8 cellular contexts compared by ENCODE assay signal in genomic region chr17:43360376-43360738, GRCh38. TPM values are rescaled to one million over a fixed set of nuclear protein-coding genes. Genes with fewer than 3 reads are reported as not detected.
A peak's percentile ranks its signal among the peaks of the same experiment; 100 is the strongest.
DNase-seq lines count a peak whose midpoint lies in the region; ATAC-seq, FAIRE-seq and TF ChIP-seq lines count a peak whose summit lies in the region.

No MANE protein-coding gene starts in this region.

- H3K4me1 Mint-ChIP-seq in activated T-helper 17 cell treated with anti-CD3 and anti-CD28 coated beads, Interleukin-2, amount 50 U/mL, for 72 hours, result peaks cover 33% of the 10 kb centered on the region

- in situ Hi-C loops in Panc1 (cut with HindIII; ENCODE audit: low pct_unique_long_range_greater_than_20kb, low sequenced_read_pairs), result no loop called here

- peak; percentile 38 for TF ChIP-seq EP300 in ovary (IDR thresholded peaks at IDR 0.05)

- CTCF ChIA-PET in Panc1 (lab: Charles Lee), result interaction anchor here (0.6 kb wide), 1 partner anchor 66 kb away, joined by 3 read pairs; no protein-coding TSS in a partner anchor

- POLR2A ChIA-PET in Panc1 (lab: Charles Lee), result interaction anchor here (0.5 to 0.7 kb wide), 4 partner anchors 9 to 246 kb away, joined by 3 read pairs; partner anchors contain the start of gene DHX8

- H3K27me3 ChIP-seq in Panc1 (ENCODE audit: control insufficient read depth, insufficient read depth, low read length) (no peaks in the 10 kb centered on the region), ovary (no peaks in the 10 kb centered on the region)

- H3K27ac Mint-ChIP-seq in activated T-helper 17 cell treated with anti-CD3 and anti-CD28 coated beads, Interleukin-2, amount 50 U/mL, for 72 hours, result peak overlapping the region; percentile 100

- peak; percentile 33 for TF ChIP-seq POLR2A in ovary (IDR thresholded peaks at IDR 0.05)

- H3K9me3 ChIP-seq in Panc1 (ENCODE audit: control insufficient read depth, insufficient read depth, low read depth, low read length), result no peaks in the 10 kb centered on the region
- H3K9me3 ChIP-seq in ovary, result no peaks in the 10 kb centered on the region

- peaks cover 20% of the 10 kb centered on the region for H3K36me3 Mint-ChIP-seq in activated T-helper 17 cell treated with anti-CD3 and anti-CD28 coated beads, Interleukin-2, amount 50 U/mL, for 72 hours (ENCODE audit: low read depth)

- H3K4me3 Mint-ChIP-seq in activated T-helper 17 cell treated with anti-CD3 and anti-CD28 coated beads, Interleukin-2, amount 50 U/mL, for 72 hours, result peak overlapping the region; percentile 81

- H3K27ac ChIP-seq in Panc1 (ENCODE audit: low read length) (peak overlapping the region; percentile 94), ovary (peak overlapping the region; percentile 67 to 95)

- no TSS peak for BruUV-seq in Panc1 (replicated peaks; lab: Mats Ljungman, UMichigan)

- H3K36me3 ChIP-seq in Panc1 (ENCODE audit: control insufficient read depth, insufficient read depth, low read length) (no peaks in the 10 kb centered on the region), ovary (no peaks in the 10 kb centered on the region)

- peak; percentile 17 for DNase-seq in NCI-H2196 (lab: John Stamatoyannopoulos, UW; ENCODE audit: unreplicated experiment)
- DNase-seq in NCI-H2196 treated with DMSO at 0.1 percent for 48 hours (lab: John Stamatoyannopoulos, UW; ENCODE audit: unreplicated experiment), result no peak
- DNase-seq in Panc1 (ENCODE audit: low read depth, low spot score), result peak; percentile 76
- DNase-seq in foreskin fibroblast, result peak; percentile 68 to 78
- DNase-seq in ovary, result peak in 2 of 5 donors; percentile 43 to 76
- peak; percentile 47 for DNase-seq in urothelium cell line (ENCODE audit: low spot score)

- H3K4me3 ChIP-seq in Panc1 (ENCODE audit: low read depth in 2 of 2, low read length in 2 of 2) (peak overlapping the region; percentile 58 to 84), foreskin fibroblast (ENCODE audit: low read depth in 1 of 2, low read length in 2 of 2) (peak overlapping the region; percentile 60 to 68), ovary (peak overlapping the region; percentile 56)

- WGBS in ovary, 3 donors, result 1 to 29% (median 24%) methylated on average over 18 of the region's 18 CpGs

- H3K9me3 Mint-ChIP-seq in activated T-helper 17 cell treated with anti-CD3 and anti-CD28 coated beads, Interleukin-2, amount 50 U/mL, for 72 hours, result no peaks in the 10 kb centered on the region

- TF ChIP-seq CTCF in Panc1 (IDR thresholded peaks at IDR 0.05) (no peak), foreskin fibroblast (IDR thresholded peaks at IDR 0.05; ENCODE audit: low read depth, low read length) (no peak), ovary (IDR thresholded peaks at IDR 0.05) (no peak)

- intact Hi-C loops in Panc1 (cut with micrococcal nuclease; ENCODE audit: unreplicated experiment), result no loop called here
- intact Hi-C loops in ovary (cut with DNase I), result no loop called here

- H3K27me3 Mint-ChIP-seq in activated T-helper 17 cell treated with anti-CD3 and anti-CD28 coated beads, Interleukin-2, amount 50 U/mL, for 72 hours, result no peaks in the 10 kb centered on the region

- peak; percentile 20 for ATAC-seq in HG03571 (IDR thresholded peaks at IDR 0.05; ENCODE audit: unreplicated experiment)
- peak; percentile 24 for ATAC-seq in Panc1
- ATAC-seq in activated T-helper 17 cell treated with anti-CD3 and anti-CD28 coated beads, Interleukin-2, amount 50 U/mL, for 72 hours (replicated peaks), result peak; percentile 76

- peak; percentile 48 for FAIRE-seq in urothelium cell line (lab: Jason Lieb, UNC)

- peaks cover 27% of the 10 kb centered on the region for H3K4me1 ChIP-seq in Panc1 (ENCODE audit: control insufficient read depth, insufficient read depth, low read length)
- peaks cover 5% of the 10 kb centered on the region for H3K4me1 ChIP-seq in ovary (ENCODE audit: insufficient read depth)

RNA-seq across cellular contexts. Expression of gene ARL4D, which starts 38.4 kb away (rescaled TPM):
- total RNA-seq in Panc1 (2021; ENCODE audit: unreplicated experiment) (4.5 TPM), ovary (10 to 100 TPM in 6 of 7 donors, 1 to 10 TPM in 1; 6.2 to 34.1 (median 18.9) TPM)
- 5.0 TPM for polyA plus RNA-seq in Panc1 (2012; ENCODE audit: insufficient read length)
- total RNA-seq in activated T-helper 17 cell treated with anti-CD3 and anti-CD28 coated beads, Interleukin-2, amount 50 U/mL, for 72 hours, result 1 to 10 TPM; 1.7 to 2.5 TPM
- 10 to 100 TPM; 17.5 to 19.0 TPM for polyA plus RNA-seq in ovary

Comparison
In these comparisons a context has a peak if more than half of its experiments do, and no peak if none do; other contexts are left out.
1. ATAC-seq: peak in every context shown above with its lines; median percentile 76 in activated T-helper 17 cell treated with anti-CD3 and anti-CD28 coated beads, Interleukin-2, amount 50 U/mL, for 72 hours; 24 in Panc1; 20 in HG03571.